30 cellular contexts compared by ENCODE assay signal in the genomic region with DNA sequence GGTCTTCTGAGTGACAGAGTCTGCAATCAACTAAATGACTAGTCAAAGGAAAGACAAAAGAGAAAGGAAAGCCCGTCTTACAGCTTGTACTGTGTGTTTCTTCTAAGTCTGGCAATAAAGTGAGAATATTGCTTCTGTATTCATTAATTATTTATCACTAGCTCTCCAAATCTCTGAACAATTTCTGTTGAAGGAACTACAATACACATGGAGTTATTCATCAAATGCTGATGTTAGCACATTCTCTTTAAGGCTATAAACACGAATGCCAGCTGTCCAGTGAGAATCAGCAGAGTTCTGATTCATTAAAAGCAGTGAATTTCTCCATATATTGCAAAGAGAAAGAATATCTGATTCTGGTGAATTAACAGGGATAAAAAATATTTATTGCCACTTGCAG.
"Had no signal": no experiment of that assay in that cellular context is flagged by ENCODE, and none has a peak within 500 bp of the region (broad histone marks: within the 10 kb centered on the region; RNA-seq: fewer than 3 reads in every experiment).

No MANE protein-coding gene starts in this region.

- H3K27ac ChIP-seq: adrenal gland, body of pancreas, esophagus muscularis mucosa, foreskin keratinocyte, gastrocnemius medialis, heart left ventricle had no signal

- H3K27ac Mint-ChIP-seq: activated CD8-positive, alpha-beta T cell treated with anti-CD3 and anti-CD28 coated beads for 36 hours; activated naive CD4-positive, alpha-beta T cell treated with anti-CD3 and anti-CD28 coated beads, Interleukin-2, amount 50 U/mL, for 24 hours; activated naive CD8-positive, alpha-beta T cell treated with anti-CD3 and anti-CD28 coated beads for 36 hours; activated naive CD8-positive, alpha-beta T cell treated with anti-CD3 and anti-CD28 coated beads, Interleukin-2, amount 50 U/mL, for 24 hours; activated T-helper 17 cell treated with anti-CD3 and anti-CD28 coated beads, Interleukin-2, amount 50 U/mL, for 72 hours; effector memory CD8-positive, alpha-beta T cell; WTC11 had no signal

- H3K4me3 ChIP-seq: adrenal gland, body of pancreas, esophagus muscularis mucosa, gastrocnemius medialis, heart left ventricle had no signal

- H3K4me1 ChIP-seq: adrenal gland, body of pancreas, esophagus muscularis mucosa, foreskin keratinocyte, gastrocnemius medialis, heart left ventricle had no signal

- H3K4me3 Mint-ChIP-seq: activated CD8-positive, alpha-beta T cell treated with anti-CD3 and anti-CD28 coated beads for 36 hours; activated naive CD4-positive, alpha-beta T cell treated with anti-CD3 and anti-CD28 coated beads, Interleukin-2, amount 50 U/mL, for 24 hours; activated naive CD8-positive, alpha-beta T cell treated with anti-CD3 and anti-CD28 coated beads for 36 hours; activated naive CD8-positive, alpha-beta T cell treated with anti-CD3 and anti-CD28 coated beads, Interleukin-2, amount 50 U/mL, for 24 hours; activated T-cell treated with anti-CD3 and anti-CD28 coated beads, Interleukin-2, amount 50 U/mL, for 4 hours; activated T-helper 17 cell treated with anti-CD3 and anti-CD28 coated beads, Interleukin-2, amount 50 U/mL, for 72 hours; effector memory CD8-positive, alpha-beta T cell; WTC11 had no signal

- ATAC-seq: activated CD8-positive, alpha-beta T cell treated with anti-CD3 and anti-CD28 coated beads for 36 hours; activated naive CD8-positive, alpha-beta T cell treated with anti-CD3 and anti-CD28 coated beads, Interleukin-2, amount 50 U/mL, for 24 hours; activated T-cell treated with anti-CD3 and anti-CD28 coated beads, Interleukin-2, amount 50 U/mL, for 4 hours; activated T-helper 17 cell treated with anti-CD3 and anti-CD28 coated beads, Interleukin-2, amount 50 U/mL, for 72 hours; body of pancreas; effector memory CD8-positive, alpha-beta T cell; foreskin keratinocyte; gastrocnemius medialis; heart left ventricle; WTC11 had no signal

- H3K4me1 Mint-ChIP-seq: activated naive CD4-positive, alpha-beta T cell treated with anti-CD3 and anti-CD28 coated beads, Interleukin-2, amount 50 U/mL, for 24 hours; activated naive CD8-positive, alpha-beta T cell treated with anti-CD3 and anti-CD28 coated beads for 36 hours; activated naive CD8-positive, alpha-beta T cell treated with anti-CD3 and anti-CD28 coated beads, Interleukin-2, amount 50 U/mL, for 24 hours; activated T-helper 17 cell treated with anti-CD3 and anti-CD28 coated beads, Interleukin-2, amount 50 U/mL, for 72 hours; WTC11 had no signal

- H3K27me3 Mint-ChIP-seq: activated CD8-positive, alpha-beta T cell treated with anti-CD3 and anti-CD28 coated beads for 36 hours; activated naive CD4-positive, alpha-beta T cell treated with anti-CD3 and anti-CD28 coated beads, Interleukin-2, amount 50 U/mL, for 24 hours; activated naive CD8-positive, alpha-beta T cell treated with anti-CD3 and anti-CD28 coated beads, Interleukin-2, amount 50 U/mL, for 24 hours; activated T-helper 17 cell treated with anti-CD3 and anti-CD28 coated beads, Interleukin-2, amount 50 U/mL, for 72 hours; effector memory CD8-positive, alpha-beta T cell had no signal

- H3K36me3 ChIP-seq: adrenal gland, esophagus muscularis mucosa, gastrocnemius medialis, heart left ventricle had no signal

- H3K9me3 Mint-ChIP-seq: activated CD8-positive, alpha-beta T cell treated with anti-CD3 and anti-CD28 coated beads for 36 hours; activated naive CD4-positive, alpha-beta T cell treated with anti-CD3 and anti-CD28 coated beads, Interleukin-2, amount 50 U/mL, for 24 hours; activated naive CD8-positive, alpha-beta T cell treated with anti-CD3 and anti-CD28 coated beads for 36 hours; activated naive CD8-positive, alpha-beta T cell treated with anti-CD3 and anti-CD28 coated beads, Interleukin-2, amount 50 U/mL, for 24 hours; activated T-cell treated with anti-CD3 and anti-CD28 coated beads, Interleukin-2, amount 50 U/mL, for 4 hours; activated T-helper 17 cell treated with anti-CD3 and anti-CD28 coated beads, Interleukin-2, amount 50 U/mL, for 72 hours; effector memory CD8-positive, alpha-beta T cell; WTC11 had no signal

- H3K27me3 ChIP-seq: adrenal gland, body of pancreas, esophagus muscularis mucosa, gastrocnemius medialis, heart left ventricle had no signal

- H3K9me3 ChIP-seq: adrenal gland, body of pancreas, esophagus muscularis mucosa, gastrocnemius medialis, heart left ventricle had no signal

- H3K36me3 Mint-ChIP-seq: activated naive CD4-positive, alpha-beta T cell treated with anti-CD3 and anti-CD28 coated beads, Interleukin-2, amount 50 U/mL, for 24 hours; activated naive CD8-positive, alpha-beta T cell treated with anti-CD3 and anti-CD28 coated beads for 36 hours; WTC11 had no signal

- DNase-seq: activated CD4-positive, alpha-beta T cell treated with anti-CD3 and anti-CD28 coated beads for 48 hours; activated CD4-positive, alpha-beta T cell treated with anti-CD3 and anti-CD28 coated beads, Interleukin-2, amount 50 U/mL, for 1 hour; activated CD4-positive, alpha-beta T cell treated with anti-CD3 and anti-CD28 coated beads, Interleukin-2, amount 50 U/mL, for 48 hours; activated CD8-positive, alpha-beta memory T cell treated with anti-CD3 and anti-CD28 coated beads for 24 hours; activated CD8-positive, alpha-beta T cell treated with anti-CD3 and anti-CD28 coated beads for 36 hours; activated effector memory CD4-positive, alpha-beta T cell treated with Interleukin-2 at 50 U/mL for 16 hours; activated gamma-delta T cell treated with Interleukin-2 at 50 U/mL for 16 hours; activated naive CD4-positive, alpha-beta T cell treated with Interleukin-2 at 50 U/mL for 16 hours; activated naive CD8-positive, alpha-beta T cell treated with anti-CD3 and anti-CD28 coated beads for 36 hours; activated naive CD8-positive, alpha-beta T cell treated with anti-CD3 and anti-CD28 coated beads, Interleukin-2, amount 50 U/mL, for 24 hours; activated T-cell treated with anti-CD3 and anti-CD28 coated beads, Interleukin-2, amount 50 U/mL, for 4 hours; adrenal gland; amygdala; aorta; body of pancreas; caudate nucleus; cortex of kidney; dermis blood vessel endothelial cell; effector CD4-positive, alpha-beta T cell; effector memory CD8-positive, alpha-beta T cell; erythroblast; foreskin keratinocyte; gastrocnemius medialis; glutamatergic neuron; heart left ventricle; T-helper 2 cell had no signal
